In genomic region chr16:85844169-85844481, GRCh38 we compare ENCODE assay signal across 1 cellular context.
TF ChIP-seq lines count a peak whose summit lies in the region.

No MANE protein-coding gene starts in this region.

TF ChIP-seq in HepG2, 621 proteins besides CTCF, POLR2A, EP300 and RAD21:
- no peak for TF ChIP-seq MXD4 (CRISPR knock-in tag; IDR thresholded peaks at IDR 0.05)
- TF ChIP-seq PCBP2 (optimal IDR thresholded peaks at IDR 0.05; ENCODE audit: low read depth, low read length, poor library complexity, severe bottlenecking): peak; percentile 93
- TF ChIP-seq SMAD9 (CRISPR knock-in tag; IDR thresholded peaks at IDR 0.05): no peak
- TF ChIP-seq FOXK1 (CRISPR knock-in tag; IDR thresholded peaks at IDR 0.05; ENCODE audit: borderline replicate concordance, low read depth): no peak
- no peak for TF ChIP-seq YY1 (IDR thresholded peaks at IDR 0.05; ENCODE audit: insufficient read depth, insufficient replicate concordance, low read depth, low read length)
- TF ChIP-seq ZSCAN29 (CRISPR knock-in tag; conservative IDR thresholded peaks at IDR 0.05): no peak
